In genomic region chr7:93551063-93551895, GRCh38 we compare ENCODE assay signal across 9 cellular contexts. TPM values are rescaled to one million over a fixed set of nuclear protein-coding genes. Genes with fewer than 3 reads are reported as not detected.
DNase-seq lines count a peak whose midpoint lies in the region; ATAC-seq and TF ChIP-seq lines count a peak whose summit lies in the region.
"Had no signal": no experiment of that assay in that cellular context is flagged by ENCODE, and none has a peak within 500 bp of the region (broad histone marks: within the 10 kb centered on the region; RNA-seq: fewer than 3 reads in every experiment).

No MANE protein-coding gene starts in this region.

- H3K36me3 ChIP-seq in heart left ventricle, result no peaks in the 10 kb centered on the region
- no peaks in the 10 kb centered on the region for H3K36me3 ChIP-seq in neuronal stem cell (replicated peaks in 1 of 2; ENCODE audit: control insufficient read depth in 2 of 2, insufficient read depth in 2 of 2, low read length in 2 of 2)

- no peak overlapping the region for H3K27ac Mint-ChIP-seq in natural killer cell
- H3K27ac Mint-ChIP-seq: stimulated activated naive B cell treated with anti-CD40 and anti-IgM and Interleukin-4, amounts not matched to agents 10 μg/mL and 1 μg/mL and 100 μg/mL, for 72 hours had no signal

- no peaks in the 10 kb centered on the region for H3K36me3 Mint-ChIP-seq in natural killer cell
- H3K36me3 Mint-ChIP-seq: stimulated activated naive B cell treated with anti-CD40 and anti-IgM and Interleukin-4, amounts not matched to agents 10 μg/mL and 1 μg/mL and 100 μg/mL, for 72 hours had no signal

- DNase-seq in heart left ventricle (no peak), cardiac septum (ENCODE audit: low spot score) (no peak), NB4 (ENCODE audit: low read depth) (peak; percentile 67), cardiac fibroblast (ENCODE audit: low read depth in 2 of 2) (peak; percentile 69 to 77), neuronal stem cell (ENCODE audit: low spot score) (peak; percentile 33), natural killer cell (no peak)
- DNase-seq: stimulated activated naive B cell treated with anti-CD40 and anti-IgM and Interleukin-4, amounts not matched to agents 10 μg/mL and 1 μg/mL and 100 μg/mL, for 72 hours had no signal

- H3K4ac ChIP-seq in neuronal stem cell (ENCODE audit: low read length), result no peak overlapping the region

- 17 to 19% (median 18%) methylated on average over 6 of the region's 6 CpGs for WGBS in heart left ventricle, 4 donors
- WGBS in neuronal stem cell (ENCODE audit: extremely low coverage in 2 of 2, insufficient read length in 2 of 2, insufficient replicate concordance in 1 of 2), 2 donors, result no CpG with 5 or more reads among the region's 6 CpGs

- H3K4me1 ChIP-seq in heart left ventricle (no peaks in the 10 kb centered on the region), neuronal stem cell (ENCODE audit: control insufficient read depth in 2 of 2, insufficient read depth in 1 of 2, low read depth in 1 of 2, low read length in 2 of 2) (peaks cover 0 to 3% of the 10 kb centered on the region in 2 donors)

- peak in 7 of 12 donors; percentile 23 to 51 (median 37) for TF ChIP-seq CTCF in heart left ventricle (IDR thresholded peaks at IDR 0.05)
- peak; percentile 61 for TF ChIP-seq CTCF in NB4 (IDR thresholded peaks at IDR 0.05; ENCODE audit: low read depth, low read length)
- TF ChIP-seq CTCF in cardiac fibroblast (IDR thresholded peaks at IDR 0.05; ENCODE audit: low read depth, low read length), result peak; percentile 62
- no peak for TF ChIP-seq CTCF in natural killer cell (IDR thresholded peaks at IDR 0.05)

- no peak overlapping the region for H4K91ac ChIP-seq in neuronal stem cell (ENCODE audit: low read depth, low read length, poor library complexity)

- intact Hi-C loops in heart left ventricle (cut with DNase I) (loop anchor here in 1 of 10 donors (10.0 kb wide), 1 partner anchor 306 kb away; no protein-coding TSS in a partner anchor), cardiac septum (cut with DNase I) (loop anchor here (5.0 kb wide), 1 partner anchor 304 kb away; no protein-coding TSS in a partner anchor), natural killer cell (cut with micrococcal nuclease) (no loop called here)

- H3K27me3 ChIP-seq in heart left ventricle (peaks cover 0 to 4% (median 0%) of the 10 kb centered on the region in 9 donors), neuronal stem cell (ENCODE audit: control insufficient read depth in 3 of 3, insufficient read depth in 3 of 3, low read depth in 1 of 3, low read length in 3 of 3) (no peaks in the 10 kb centered on the region)

- no peaks in the 10 kb centered on the region for H3K27me3 Mint-ChIP-seq in natural killer cell (ENCODE audit: low read depth in 2 of 2)

- no peak overlapping the region for H3K4me3 Mint-ChIP-seq in natural killer cell
- H3K4me3 Mint-ChIP-seq: stimulated activated naive B cell treated with anti-CD40 and anti-IgM and Interleukin-4, amounts not matched to agents 10 μg/mL and 1 μg/mL and 100 μg/mL, for 72 hours had no signal

- no peak overlapping the region for H3K23ac ChIP-seq in neuronal stem cell (ENCODE audit: low read depth, low read length, poor library complexity)

- H3K4me3 ChIP-seq in heart left ventricle (no peak overlapping the region), NB4 (ENCODE audit: low read depth, low read length) (no peak overlapping the region), cardiac fibroblast (replicated peaks in 1 of 2; ENCODE audit: low read depth in 2 of 2, low read length in 2 of 2) (no peak overlapping the region), neuronal stem cell (ENCODE audit: low read length in 2 of 2) (no peak overlapping the region)

- no peak overlapping the region for H3K18ac ChIP-seq in neuronal stem cell (ENCODE audit: low read length)

- no peaks in the 10 kb centered on the region for H3K79me1 ChIP-seq in neuronal stem cell (ENCODE audit: low read depth, low read length)

- no peak overlapping the region for H3K27ac ChIP-seq in heart left ventricle
- no peak overlapping the region for H3K27ac ChIP-seq in neuronal stem cell (replicated peaks; ENCODE audit: low read length)

- H3K4me1 Mint-ChIP-seq in natural killer cell, result no peaks in the 10 kb centered on the region

- H2BK120ac ChIP-seq in neuronal stem cell (ENCODE audit: low read depth, low read length), result no peak overlapping the region

- ATAC-seq in heart left ventricle (no peak), HG03097 (IDR thresholded peaks at IDR 0.05; ENCODE audit: low FRiP score, unreplicated experiment) (no peak), HG03342 (IDR thresholded peaks at IDR 0.05; ENCODE audit: unreplicated experiment) (no peak), natural killer cell (no peak)

- peak overlapping the region; percentile 8 for H2AFZ ChIP-seq in neuronal stem cell (ENCODE audit: low read length)

- no peak overlapping the region for H2BK5ac ChIP-seq in neuronal stem cell (ENCODE audit: low read length)

- H3K9me3 Mint-ChIP-seq in natural killer cell, result peaks cover 0 to 2% of the 10 kb centered on the region in 2 donors
- H3K9me3 Mint-ChIP-seq: stimulated activated naive B cell treated with anti-CD40 and anti-IgM and Interleukin-4, amounts not matched to agents 10 μg/mL and 1 μg/mL and 100 μg/mL, for 72 hours had no signal

- H2BK15ac ChIP-seq in neuronal stem cell (ENCODE audit: low read length), result no peak overlapping the region

- H3K14ac ChIP-seq in neuronal stem cell (ENCODE audit: low read length), result no peak overlapping the region

- H3K4me2 ChIP-seq in neuronal stem cell (ENCODE audit: insufficient read depth, low read length, poor library complexity, severe bottlenecking), result no peak overlapping the region

- no peak overlapping the region for H4K8ac ChIP-seq in neuronal stem cell (ENCODE audit: low read depth, low read length)

- no peak overlapping the region for H3K9ac ChIP-seq in neuronal stem cell (ENCODE audit: low read depth, low read length, poor library complexity)

- H2BK12ac ChIP-seq in neuronal stem cell (ENCODE audit: low read length), result no peak overlapping the region

- H2AK5ac ChIP-seq in neuronal stem cell (ENCODE audit: low read depth, low read length), result no peak overlapping the region

- H3K9me3 ChIP-seq in heart left ventricle, result no peaks in the 10 kb centered on the region
- no peaks in the 10 kb centered on the region for H3K9me3 ChIP-seq in neuronal stem cell (replicated peaks in 1 of 2; ENCODE audit: control insufficient read depth in 2 of 2, insufficient read depth in 1 of 2, low read depth in 1 of 2, low read length in 2 of 2)

- TF ChIP-seq POLR2A in heart left ventricle (IDR thresholded peaks at IDR 0.05) (no peak), NB4 (IDR thresholded peaks at IDR 0.05; ENCODE audit: extremely low read depth, insufficient read length) (no peak)

RNA-seq across cellular contexts. Expression of gene CALCR, which starts 23.2 kb away (rescaled TPM):
- total RNA-seq in heart left ventricle (under 1 TPM in 2 of 9 donors, not detected in 7; 0.17 to 0.18 TPM), cardiac septum (not detected), natural killer cell (not detected)
- not detected for polyA plus RNA-seq in heart left ventricle
- 0.04 TPM for polyA plus RNA-seq in neuronal stem cell (2013, experiment 1 of 2)
- 0.03 TPM for polyA plus RNA-seq in neuronal stem cell (2013, experiment 2 of 2)

Comparison
In these comparisons a context has a peak if more than half of its experiments do, and no peak if none do; other contexts are left out.
1. DNase-seq: peak in NB4 (single experiment), cardiac fibroblast (2 of 2) and neuronal stem cell (single experiment); none in heart left ventricle (0 of 5), cardiac septum (single experiment) and natural killer cell (single experiment).